22 cellular contexts compared by ENCODE assay signal in genomic region chr7:151210087-151210854, GRCh38. TPM values are rescaled to one million over a fixed set of nuclear protein-coding genes. Genes with fewer than 3 reads are reported as not detected.
"Had no signal": no experiment of that assay in that cellular context is flagged by ENCODE, and none has a peak within 500 bp of the region (broad histone marks: within the 10 kb centered on the region; RNA-seq: fewer than 3 reads in every experiment).

H2BK1 (minus strand) TSS chr7:151210488; CDS start chr7:151210318, 170 bp downstream.

- H3K9me3 Mint-ChIP-seq: activated naive CD8-positive, alpha-beta T cell treated with anti-CD3 and anti-CD28 coated beads, Interleukin-2, amount 10 ng/mL, durations not matched to agents 7 days and 5 days; activated T-cell treated with anti-CD3 and anti-CD28 coated beads, Interleukin-2, amount 50 U/mL, for 24 hours; natural killer cell; T-helper 1 cell treated with Interleukin-12 subunit alpha and Interleukin-12 subunit beta and Interleukin-4 antibody, amounts not matched to agents 30 μg/mL and 1 μg/mL, for 36 hours had no signal

- H3K36me3 ChIP-seq: breast epithelium had no signal

- H3K9me3 ChIP-seq: breast epithelium, tibial artery, vagina had no signal

- H3K27ac Mint-ChIP-seq: activated CD8-positive, alpha-beta memory T cell treated with anti-CD3 and anti-CD28 coated beads, Interleukin-2, amount 10 ng/mL, durations not matched to agents 7 days and 5 days; activated T-cell treated with anti-CD3 and anti-CD28 coated beads, Interleukin-2, amount 50 U/mL, for 24 hours; natural killer cell; T-helper 1 cell treated with Interleukin-12 subunit alpha and Interleukin-12 subunit beta and Interleukin-4 antibody, amounts not matched to agents 30 μg/mL and 1 μg/mL, for 36 hours had no signal

- H3K4me3 Mint-ChIP-seq: activated CD8-positive, alpha-beta memory T cell treated with anti-CD3 and anti-CD28 coated beads, Interleukin-2, amount 10 ng/mL, durations not matched to agents 7 days and 5 days; activated naive CD8-positive, alpha-beta T cell treated with anti-CD3 and anti-CD28 coated beads, Interleukin-2, amount 10 ng/mL, durations not matched to agents 7 days and 5 days; activated T-cell treated with anti-CD3 and anti-CD28 coated beads, Interleukin-2, amount 50 U/mL, for 24 hours; natural killer cell; T-helper 1 cell treated with Interleukin-12 subunit alpha and Interleukin-12 subunit beta and Interleukin-4 antibody, amounts not matched to agents 30 μg/mL and 1 μg/mL, for 36 hours had no signal

- ATAC-seq: activated CD4-positive, CD25-positive, alpha-beta regulatory T cell treated with anti-CD3 and anti-CD28 coated beads, Interleukin-2, amount 50 U/mL, for 24 hours; activated CD8-positive, alpha-beta memory T cell treated with anti-CD3 and anti-CD28 coated beads, Interleukin-2, amount 10 ng/mL, durations not matched to agents 7 days and 5 days; esophagus mucosa; left lobe of liver; natural killer cell had no signal

- DNase-seq: activated CD8-positive, alpha-beta memory T cell treated with anti-CD3 and anti-CD28 coated beads, Interleukin-2, amount 10 ng/mL, durations not matched to agents 7 days and 5 days; activated gamma-delta T cell; activated naive CD8-positive, alpha-beta T cell treated with anti-CD3 and anti-CD28 coated beads, Interleukin-2, amount 10 ng/mL, durations not matched to agents 7 days and 5 days; activated T-cell treated with anti-CD3 and anti-CD28 coated beads, Interleukin-2, amount 50 U/mL, for 24 hours; anterior cingulate cortex; dermis blood vessel endothelial cell; mammary epithelial cell; natural killer cell; stimulated activated CD4-positive, alpha-beta T cell treated with anti-CD3 and anti-CD28 coated beads, Interleukin-15, amount 100 ng/mL, for 24 hours; stimulated activated CD4-positive, alpha-beta T cell treated with anti-CD3 and anti-CD28 coated beads, Interleukin-4, amount 100 ng/mL, for 4 hours; tibial artery had no signal

- H3K4me1 ChIP-seq: breast epithelium, tibial artery, vagina had no signal

- H3K27ac ChIP-seq: breast epithelium, tibial artery, vagina had no signal

- H3K4me3 ChIP-seq: breast epithelium, tibial artery, vagina had no signal

- H3K27me3 ChIP-seq: breast epithelium, vagina had no signal

- H3K27me3 Mint-ChIP-seq: activated T-cell treated with anti-CD3 and anti-CD28 coated beads, Interleukin-2, amount 50 U/mL, for 24 hours had no signal

- H3K36me3 Mint-ChIP-seq: natural killer cell had no signal

RNA-seq across cellular contexts. Expression of gene H2BK1, which starts in this region (rescaled TPM):
- total RNA-seq: activated CD8-positive, alpha-beta memory T cell treated with anti-CD3 and anti-CD28 coated beads, Interleukin-2, amount 10 ng/mL, durations not matched to agents 7 days and 5 days; breast epithelium; cerebellum; dermis blood vessel endothelial cell; esophagus mucosa; fibroblast of villous mesenchyme; left lobe of liver; mammary epithelial cell; mucosa of gallbladder; osteocyte; renal cortical epithelial cell; vagina had no signal
- polyA plus RNA-seq: mammary epithelial cell had no signal
